8 cellular contexts compared by ENCODE assay signal in the genomic region with DNA sequence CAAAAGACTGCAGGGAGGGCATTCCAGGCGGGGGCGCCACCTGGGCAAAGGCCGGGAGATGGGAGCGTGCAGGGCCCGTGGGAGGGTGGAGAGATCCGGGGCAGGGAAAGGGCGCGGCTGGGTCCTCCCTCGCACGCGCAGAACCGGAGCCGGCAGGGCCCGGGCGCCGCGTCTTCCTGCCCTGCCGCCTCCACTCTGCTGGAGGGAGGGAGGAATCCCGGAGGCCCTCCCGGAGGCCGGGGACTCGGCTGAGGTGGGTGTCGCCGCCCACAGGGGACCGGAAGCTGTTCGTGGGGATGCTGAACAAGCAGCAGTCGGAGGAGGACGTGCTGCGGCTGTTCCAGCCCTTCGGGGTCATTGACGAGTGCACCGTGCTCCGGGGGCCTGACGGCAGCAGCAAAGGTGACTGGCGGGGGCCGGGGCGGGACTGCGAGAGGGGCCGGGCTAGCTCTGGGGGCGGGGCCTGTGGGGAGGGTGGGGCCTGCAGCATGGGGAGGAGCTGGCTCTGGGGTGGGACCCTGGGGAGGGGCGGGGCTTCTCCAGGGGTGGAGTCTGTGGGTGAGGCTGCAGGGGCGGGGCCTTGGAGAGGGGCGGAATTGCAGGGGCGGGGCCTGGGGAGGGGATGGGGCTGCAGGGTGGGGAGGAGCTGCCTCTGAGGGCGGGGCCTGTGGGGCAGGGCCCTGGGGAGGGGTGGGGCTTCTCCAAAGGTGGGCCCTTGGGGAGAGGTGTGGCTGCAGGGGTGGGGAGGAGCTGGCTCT. TPM values are rescaled to one million over a fixed set of nuclear protein-coding genes. Genes with fewer than 3 reads are reported as not detected.
DNase-seq lines count a peak whose midpoint lies in the region; ATAC-seq and TF ChIP-seq lines count a peak whose summit lies in the region.

No MANE protein-coding gene starts in this region.

- DNase-seq in ELR (ENCODE audit: low read depth), result peak; percentile 87
- DNase-seq in LHCN-M2 (ENCODE audit: low read depth), result peak; percentile 33
- DNase-seq in SIG-M5 treated with dmso at 0.1 percent for 504 hours (lab: John Stamatoyannopoulos, UW; ENCODE audit: unreplicated experiment), result peak; percentile 90
- peak; percentile 94 for DNase-seq in activated effector memory CD4-positive, alpha-beta T cell treated with anti-CD3 and anti-CD28 coated beads, Interleukin-2, amount 50 U/mL, for 16 hours
- peak in 1 of 2 donors; percentile 53 for DNase-seq in foreskin keratinocyte
- peak; percentile 89 for DNase-seq in osteocyte (ENCODE audit: extremely low spot score, unreplicated experiment)
- peak; percentile 91 for DNase-seq in transverse colon

- peak overlapping the region in 3 of 4 donors; percentile 15 to 54 (median 47) for H3K4me3 ChIP-seq in transverse colon

- peaks cover 28% of the 10 kb centered on the region for H3K27me3 Mint-ChIP-seq in osteocyte (ENCODE audit: unreplicated experiment)

- 0% methylated on average over 13 of the region's 45 CpGs; no CpG with 5 or more reads in 1 of the 2 donors for WGBS in transverse colon (ENCODE audit: low coverage in 1 of 2), 2 donors

- H3K36me3 ChIP-seq in transverse colon, result no peaks in the 10 kb centered on the region

- peaks cover 8% of the 10 kb centered on the region for H3K4me1 Mint-ChIP-seq in osteocyte (ENCODE audit: unreplicated experiment)

- no peak for TF ChIP-seq EP300 in transverse colon (IDR thresholded peaks at IDR 0.05; ENCODE audit: low read depth)

- no peak overlapping the region for H3K27ac ChIP-seq in foreskin keratinocyte
- peak overlapping the region in 3 of 4 donors; percentile 36 to 68 (median 66) for H3K27ac ChIP-seq in transverse colon

- TF ChIP-seq CTCF in foreskin keratinocyte (conservative IDR thresholded peaks at IDR 0.05) (peak; percentile 75), osteocyte (IDR thresholded peaks at IDR 0.05) (peak; percentile 51), transverse colon (IDR thresholded peaks at IDR 0.05) (peak in 1 of 5 experiments; percentile 47)

- ATAC-seq in foreskin keratinocyte, result peak; percentile 71
- no peak for ATAC-seq in HG03097 (IDR thresholded peaks at IDR 0.05; ENCODE audit: low FRiP score, unreplicated experiment)

- H3K9me3 ChIP-seq in transverse colon, result peaks cover 0 to 6% of the 10 kb centered on the region in 2 donors

- intact Hi-C loops in transverse colon (cut with DNase I; ENCODE audit: low total_unique reads), result no loop called here

- H3K27ac Mint-ChIP-seq in osteocyte (ENCODE audit: unreplicated experiment), result no peak overlapping the region

- H3K27me3 ChIP-seq in foreskin keratinocyte, result peaks cover 37% of the 10 kb centered on the region
- peaks cover 61% of the 10 kb centered on the region for H3K27me3 ChIP-seq in transverse colon

- no peaks in the 10 kb centered on the region for H3K36me3 Mint-ChIP-seq in osteocyte (ENCODE audit: unreplicated experiment)

- H3K4me1 ChIP-seq in foreskin keratinocyte, result no peaks in the 10 kb centered on the region
- peaks cover 0 to 12% (median 11%) of the 10 kb centered on the region in 4 donors for H3K4me1 ChIP-seq in transverse colon

- in situ Hi-C loops in transverse colon (cut with MboI; ENCODE audit: low pct_ligation_motif_present in 1 of 4, low pct_unique_long_range_greater_than_20kb in 1 of 4, low sequenced_read_pairs in 3 of 4), result no loop called here

- no peaks in the 10 kb centered on the region for H3K9me3 Mint-ChIP-seq in osteocyte (ENCODE audit: unreplicated experiment)

- TF ChIP-seq POLR2A in transverse colon (IDR thresholded peaks at IDR 0.05), result no peak

- peak overlapping the region; percentile 73 for H3K4me3 Mint-ChIP-seq in osteocyte (ENCODE audit: unreplicated experiment)

RNA-seq across cellular contexts. Expression of a gene that starts 51.3 kb away (rescaled TPM):
- total RNA-seq in LHCN-M2 (2014; rRNA removed) (not detected in 2 replicates), foreskin keratinocyte (0.11 and 0.20 TPM in 2 replicates), osteocyte (0.16 TPM in 1 of 2 replicates, not detected in the other), transverse colon (under 1 TPM in 2 of 4 donors, not detected in 2; 0.27 to 0.48 TPM)
- not detected for polyA plus RNA-seq in LHCN-M2 (2012)
- 0.07 TPM in 1 of 2 replicates, not detected in the other for polyA plus RNA-seq in foreskin keratinocyte
